In genomic region chr15:29936353-29937049, GRCh38 we compare ENCODE assay signal across 19 cellular contexts.
A peak's percentile ranks its signal among the peaks of the same experiment; 100 is the strongest.
DNase-seq lines count a peak whose midpoint lies in the region; ATAC-seq and TF ChIP-seq lines count a peak whose summit lies in the region.
"Had no signal": no experiment of that assay in that cellular context is flagged by ENCODE, and none has a peak within 500 bp of the region (broad histone marks: within the 10 kb centered on the region; RNA-seq: fewer than 3 reads in every experiment).

No MANE protein-coding gene starts in this region.

- H3K4me1 ChIP-seq in right atrium auricular region (no peaks in the 10 kb centered on the region), mammary epithelial cell (ENCODE audit: insufficient read depth, low read length) (peaks cover 55% of the 10 kb centered on the region)
- H3K4me1 ChIP-seq: BLaER1, prostate gland had no signal

- H3K36me3 ChIP-seq in right atrium auricular region (no peaks in the 10 kb centered on the region), mammary epithelial cell (ENCODE audit: insufficient read depth, low read length) (no peaks in the 10 kb centered on the region)
- H3K36me3 ChIP-seq: BLaER1, prostate gland, SJSA1 had no signal

- H3K9me3 ChIP-seq in right atrium auricular region (no peaks in the 10 kb centered on the region), mammary epithelial cell (replicated peaks; ENCODE audit: insufficient read depth, low read length) (peaks cover 20% of the 10 kb centered on the region)
- H3K9me3 ChIP-seq: BLaER1, Caco-2, prostate gland had no signal

- ATAC-seq in Right ventricle myocardium inferior, result peak; percentile 61
- ATAC-seq in HG02610 (IDR thresholded peaks at IDR 0.05; ENCODE audit: unreplicated experiment), result no peak
- ATAC-seq: activated CD8-positive, alpha-beta memory T cell treated with anti-CD3 and anti-CD28 coated beads, Interleukin-2, amount 10 ng/mL, durations not matched to agents 7 days and 5 days; activated T-helper 17 cell treated with anti-CD3 and anti-CD28 coated beads, Interleukin-2, amount 50 U/mL, for 72 hours had no signal

- BruUV-seq in mammary epithelial cell (replicated peaks; lab: Mats Ljungman, UMichigan), result no TSS peak

- H3K4me3 ChIP-seq in right atrium auricular region, result no peak overlapping the region
- no peak overlapping the region for H3K4me3 ChIP-seq in mammary epithelial cell (replicated peaks in 1 of 3; ENCODE audit: insufficient read depth in 1 of 3, low read depth in 2 of 3, low read length in 3 of 3)
- H3K4me3 ChIP-seq: BLaER1, prostate gland, SJSA1 had no signal

- H4K20me1 ChIP-seq in mammary epithelial cell (ENCODE audit: insufficient read depth, low read length), result no peaks in the 10 kb centered on the region
- H4K20me1 ChIP-seq: BLaER1 had no signal

- H2AFZ ChIP-seq in mammary epithelial cell (ENCODE audit: low read depth, low read length), result no peak overlapping the region

- CTCF ChIA-PET in mammary epithelial cell (lab: Charles Lee; ENCODE audit: low non-redundant PET), result no interaction called here
- CTCF ChIA-PET in HEK293T (lab: Yijun Ruan, JAX), result interaction anchor here (1.4 kb wide), 1 partner anchor 11 kb away, joined by 4 read pairs; no protein-coding TSS in a partner anchor

- H3K9ac ChIP-seq in mammary epithelial cell (ENCODE audit: insufficient read depth, low read length), result no peak overlapping the region
- H3K9ac ChIP-seq: BLaER1 had no signal

- DNase-seq in Right ventricle myocardium inferior (ENCODE audit: missing footprints) (no peak), right atrium auricular region (ENCODE audit: low spot score) (no peak), mammary epithelial cell (peak; percentile 75), iris pigment epithelial cell (ENCODE audit: low read depth) (peak; percentile 76), SKM-1 treated with dmso at 0.1 percent for 144 hours (lab: John Stamatoyannopoulos, UW; ENCODE audit: unreplicated experiment) (no peak), HEK293T (ENCODE audit: extremely low spot score) (no peak)
- DNase-seq: activated CD4-positive, alpha-beta T cell treated with anti-CD3 and anti-CD28 coated beads, Interleukin-2, amount 10 ng/mL, durations not matched to agents 24 days and 14 days; activated CD8-positive, alpha-beta memory T cell treated with anti-CD3 and anti-CD28 coated beads, Interleukin-2, amount 10 ng/mL, durations not matched to agents 7 days and 5 days; left cardiac atrium; NCI-H1436; NCI-H2171; nephron progenitor cell had no signal

- no peak for TF ChIP-seq CTCF in right atrium auricular region (IDR thresholded peaks at IDR 0.05)
- TF ChIP-seq CTCF in mammary epithelial cell (conservative IDR thresholded peaks at IDR 0.05 in 1 of 2, IDR thresholded peaks at IDR 0.05 in 1 of 2; ENCODE audit: extremely low read depth in 1 of 2, insufficient read depth in 1 of 2, low read depth in 1 of 2, low read length in 2 of 2), result no peak

- POLR2A ChIA-PET in HEK293T (lab: Yijun Ruan, JAX), result interaction anchor here (1.2 kb wide), 1 partner anchor 63 kb away, joined by 3 read pairs; no protein-coding TSS in a partner anchor

- H3K27ac ChIP-seq in right atrium auricular region, result no peak overlapping the region
- H3K27ac ChIP-seq in mammary epithelial cell (ENCODE audit: insufficient read depth, low read depth, low read length), result no peak overlapping the region
- peak overlapping the region; percentile 30 for H3K27ac ChIP-seq in temporal lobe (ENCODE audit: low read depth, low read length)
- H3K27ac ChIP-seq: BLaER1, prostate gland had no signal

- in situ Hi-C loops in mammary epithelial cell (cut with MboI; ENCODE audit: low sequenced_read_pairs in 2 of 2), result no loop called here

- no peak overlapping the region for H3K4me2 ChIP-seq in mammary epithelial cell (ENCODE audit: insufficient read depth, low read depth, low read length)
- H3K4me2 ChIP-seq: BLaER1 had no signal

- intact Hi-C loops in Right ventricle myocardium inferior (cut with DNase I) (loop anchor here (5.0 kb wide), 1 partner anchor 269 kb away; no protein-coding TSS in a partner anchor), mammary epithelial cell (cut with micrococcal nuclease) (loop anchor here (5.0 to 10.0 kb wide), 2 partner anchors 128 to 179 kb away; no protein-coding TSS in a partner anchor)

- H3K27me3 ChIP-seq in right atrium auricular region (no peaks in the 10 kb centered on the region), mammary epithelial cell (ENCODE audit: insufficient read depth, low read length) (no peaks in the 10 kb centered on the region)
- H3K27me3 ChIP-seq: BLaER1, SJSA1 had no signal

- dilution Hi-C loops in mammary epithelial cell (cut with HindIII; ENCODE audit: low sequenced_read_pairs), result no loop called here

- no peaks in the 10 kb centered on the region for H3K79me2 ChIP-seq in mammary epithelial cell (ENCODE audit: insufficient read depth, low read length)

- WGBS in mammary epithelial cell (ENCODE audit: low coverage, missing lambda C conversion rate), result 78% methylated on average over 10 of the region's 10 CpGs

TF ChIP-seq in HEK293T, 16 proteins besides CTCF, POLR2A, EP300 and RAD21:
- TF ChIP-seq L3MBTL2 (conservative IDR thresholded peaks at IDR 0.05) (no peak), FOXM1 (IDR thresholded peaks at IDR 0.05; ENCODE audit: borderline replicate concordance) (no peak), TARDBP (IDR thresholded peaks at IDR 0.05) (no peak)
TF ChIP-seq in HEK293T: peak in this region for 0.

Comparison
In these comparisons a context has a peak if more than half of its experiments do, and no peak if none do; other contexts are left out.
1. DNase-seq: peak in mammary epithelial cell (single experiment) and iris pigment epithelial cell (single experiment); none in Right ventricle myocardium inferior (single experiment), right atrium auricular region (single experiment), SKM-1 treated with dmso at 0.1 percent for 144 hours (single experiment) and HEK293T (single experiment).